In genomic region chr14:22606380-22606779, GRCh38 we compare ENCODE assay signal across 1 cellular context.
TF ChIP-seq lines count a peak whose summit lies in the region.

No MANE protein-coding gene starts in this region.

TF ChIP-seq in IMR-90, 13 proteins besides CTCF, POLR2A, EP300 and RAD21:
- no peak for TF ChIP-seq MAFK (IDR thresholded peaks at IDR 0.05; ENCODE audit: low read depth, low read length)
